Comparison of ENCODE assay signal across 17 cellular contexts in the genomic region with DNA sequence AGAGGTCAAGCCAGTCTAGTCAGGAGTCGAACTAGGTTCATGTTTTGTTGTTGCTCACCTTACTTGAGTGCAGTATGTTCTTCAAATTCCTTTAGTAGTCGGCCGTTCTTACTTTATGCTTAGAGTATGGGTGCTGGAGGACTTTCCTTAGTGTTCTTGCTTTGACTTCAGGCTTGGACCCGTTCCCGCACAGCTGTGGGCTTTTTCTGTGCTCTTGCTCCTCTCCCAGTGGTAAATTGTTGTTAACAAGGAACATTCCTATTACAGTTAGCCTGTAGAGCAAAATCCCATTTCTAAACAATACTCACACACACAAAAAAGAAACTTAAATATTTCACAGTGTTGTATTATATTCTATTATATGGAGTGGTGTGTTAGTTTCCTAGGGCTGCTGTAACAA.
DNase-seq lines count a peak whose midpoint lies in the region; ATAC-seq, FAIRE-seq and TF ChIP-seq lines count a peak whose summit lies in the region.
"Had no signal": no experiment of that assay in that cellular context is flagged by ENCODE, and none has a peak within 500 bp of the region (broad histone marks: within the 10 kb centered on the region; RNA-seq: fewer than 3 reads in every experiment).

No MANE protein-coding gene starts in this region.

- H3K79me2 ChIP-seq in astrocyte (ENCODE audit: insufficient read depth, low read length), result no peaks in the 10 kb centered on the region

- no peaks in the 10 kb centered on the region for H4K20me1 ChIP-seq in astrocyte (ENCODE audit: insufficient read depth, low read length)

- H3K4me3 Mint-ChIP-seq in astrocyte (ENCODE audit: unreplicated experiment), result no peak overlapping the region

- H3K36me3 ChIP-seq in astrocyte (ENCODE audit: insufficient read depth, low read length), result no peaks in the 10 kb centered on the region

- H2AFZ ChIP-seq in astrocyte (ENCODE audit: low read depth, low read length), result no peak overlapping the region
- H2AFZ ChIP-seq: PC-9 had no signal

- no peaks in the 10 kb centered on the region for H3K27me3 Mint-ChIP-seq in astrocyte (ENCODE audit: low read depth, unreplicated experiment)

- no peak overlapping the region for H3K27ac ChIP-seq in astrocyte (ENCODE audit: low read depth, low read length)
- H3K27ac ChIP-seq: C4-2B, HL-60, PC-9 had no signal

- H3K4me3 ChIP-seq in astrocyte (ENCODE audit: insufficient read depth, low read depth, low read length), result no peak overlapping the region
- H3K4me3 ChIP-seq: K562, PC-9 had no signal

- peaks cover 8% of the 10 kb centered on the region for H3K36me3 Mint-ChIP-seq in astrocyte (ENCODE audit: low read depth, unreplicated experiment)

- TF ChIP-seq CTCF in astrocyte (IDR thresholded peaks at IDR 0.05; ENCODE audit: insufficient read depth, low read depth, low read length), result no peak

- H3K4me1 ChIP-seq in astrocyte (ENCODE audit: insufficient read depth, low read length), result no peaks in the 10 kb centered on the region

- H3K9me3 ChIP-seq in astrocyte (ENCODE audit: insufficient read depth, low read depth, low read length), result no peaks in the 10 kb centered on the region

- H3K27ac Mint-ChIP-seq in astrocyte (ENCODE audit: unreplicated experiment), result no peak overlapping the region

- no peak overlapping the region for H3K4me2 ChIP-seq in astrocyte (ENCODE audit: low read length)
- H3K4me2 ChIP-seq: PC-9 had no signal

- no peak for FAIRE-seq in astrocyte (lab: Jason Lieb, UNC)
- FAIRE-seq: K562 had no signal

- H3K27me3 ChIP-seq in astrocyte (ENCODE audit: insufficient read depth, low read length), result no peaks in the 10 kb centered on the region

- H3K4me1 Mint-ChIP-seq in astrocyte (ENCODE audit: low read depth, unreplicated experiment), result no peaks in the 10 kb centered on the region

- no peak overlapping the region for H3K9ac ChIP-seq in astrocyte (ENCODE audit: low read length)

- peak; percentile 60 for DNase-seq in Ammon's horn (ENCODE audit: low spot score)
- peak; percentile 4 for DNase-seq in astrocyte (ENCODE audit: low read depth)
- DNase-seq in fibroblast of peridontal ligament (ENCODE audit: extremely low read depth), result peak; percentile 51
- peak; percentile 24 for DNase-seq in putamen (ENCODE audit: low spot score)
- DNase-seq in UCSD-AML1 (lab: John Stamatoyannopoulos, UW; ENCODE audit: unreplicated experiment), result no peak
- no peak for DNase-seq in KBM-7
- DNase-seq: COR-L47, GOT3, NCI-H1092, NCI-H1694 treated with DMSO at 0.1 percent for 48 hours, NCI-H69, PC-9, SHP77 had no signal

- no peaks in the 10 kb centered on the region for H3K9me3 Mint-ChIP-seq in astrocyte (ENCODE audit: unreplicated experiment)

- in situ Hi-C loops in KBM-7 (cut with MboI; ENCODE audit: low pct_unique_long_range_greater_than_20kb, low sequenced_read_pairs), result no loop called here

- no peak for ATAC-seq in HG03039 (IDR thresholded peaks at IDR 0.05; ENCODE audit: unreplicated experiment)
- ATAC-seq: K562 had no signal

Comparison
In these comparisons a context has a peak if more than half of its experiments do, and no peak if none do; other contexts are left out.
1. DNase-seq: peak in Ammon's horn (single experiment), astrocyte (single experiment), fibroblast of peridontal ligament (single experiment) and putamen (single experiment); none in UCSD-AML1 (single experiment) and KBM-7 (single experiment).